16 cellular contexts compared by ENCODE assay signal in genomic region chr2:190576565-190576964, GRCh38. TPM values are rescaled to one million over a fixed set of nuclear protein-coding genes. Genes with fewer than 3 reads are reported as not detected.
DNase-seq lines count a peak whose midpoint lies in the region; ATAC-seq and TF ChIP-seq lines count a peak whose summit lies in the region.
"Had no signal": no experiment of that assay in that cellular context is flagged by ENCODE, and none has a peak within 500 bp of the region (broad histone marks: within the 10 kb centered on the region; RNA-seq: fewer than 3 reads in every experiment).

No MANE protein-coding gene starts in this region.

- H3K4me1 ChIP-seq in colonic mucosa (peaks cover 14% of the 10 kb centered on the region), right cardiac atrium (ENCODE audit: control insufficient read depth, insufficient read depth, low read length) (peaks cover 3% of the 10 kb centered on the region), neuronal stem cell (ENCODE audit: control insufficient read depth in 2 of 2, insufficient read depth in 1 of 2, low read depth in 1 of 2, low read length in 2 of 2) (peaks cover 2 to 5% of the 10 kb centered on the region in 2 donors)

- H3K79me1 ChIP-seq in neuronal stem cell (ENCODE audit: low read depth, low read length): no peaks in the 10 kb centered on the region

- H3K36me3 Mint-ChIP-seq in WTC11: no peaks in the 10 kb centered on the region

- no peaks in the 10 kb centered on the region for H3K9me3 Mint-ChIP-seq in WTC11
- H3K9me3 Mint-ChIP-seq: activated naive CD8-positive, alpha-beta T cell treated with anti-CD3 and anti-CD28 coated beads, Interleukin-2, amount 10 ng/mL, durations not matched to agents 7 days and 5 days had no signal

- H3K36me3 ChIP-seq in colonic mucosa (no peaks in the 10 kb centered on the region), neuronal stem cell (replicated peaks in 1 of 2; ENCODE audit: control insufficient read depth in 2 of 2, insufficient read depth in 2 of 2, low read length in 2 of 2) (no peaks in the 10 kb centered on the region)
- H3K36me3 ChIP-seq: uterus had no signal

- no peaks in the 10 kb centered on the region for H3K4me1 Mint-ChIP-seq in WTC11

- no peak overlapping the region for H2BK12ac ChIP-seq in neuronal stem cell (ENCODE audit: low read length)

- H3K4me3 Mint-ChIP-seq in WTC11: no peak overlapping the region
- H3K4me3 Mint-ChIP-seq: activated CD4-positive, alpha-beta T cell treated with anti-CD3 and anti-CD28 coated beads for 36 hours; activated naive CD8-positive, alpha-beta T cell treated with anti-CD3 and anti-CD28 coated beads, Interleukin-2, amount 10 ng/mL, durations not matched to agents 7 days and 5 days had no signal

- WGBS in right cardiac atrium: 70% methylated on average over 6 of the region's 6 CpGs
- no CpG with 5 or more reads among the region's 6 CpGs for WGBS in neuronal stem cell (ENCODE audit: extremely low coverage in 2 of 2, insufficient read length in 2 of 2, insufficient replicate concordance in 1 of 2), 2 donors

- H2BK120ac ChIP-seq in neuronal stem cell (ENCODE audit: low read depth, low read length): no peak overlapping the region

- no peak overlapping the region for H2BK15ac ChIP-seq in neuronal stem cell (ENCODE audit: low read length)

- ATAC-seq in right cardiac atrium (peak in 1 of 2 donors; percentile 17), WTC11 (no peak)
- ATAC-seq: activated CD4-positive, alpha-beta T cell treated with anti-CD3 and anti-CD28 coated beads for 36 hours; left colon had no signal

- peak overlapping the region; percentile 14 for H3K27ac ChIP-seq in colonic mucosa
- peak overlapping the region; percentile 77 for H3K27ac ChIP-seq in right cardiac atrium (ENCODE audit: low read length)
- peak overlapping the region in 12 of 21 experiments; percentile 3 to 79 (median 50) for H3K27ac ChIP-seq in skin epidermis
- no peak overlapping the region for H3K27ac ChIP-seq in neuronal stem cell (replicated peaks; ENCODE audit: low read length)

- H2AK5ac ChIP-seq in neuronal stem cell (ENCODE audit: low read depth, low read length): no peak overlapping the region

- H3K27me3 ChIP-seq in colonic mucosa (no peaks in the 10 kb centered on the region), right cardiac atrium (ENCODE audit: control insufficient read depth, insufficient read depth) (no peaks in the 10 kb centered on the region), neuronal stem cell (ENCODE audit: control insufficient read depth in 3 of 3, insufficient read depth in 3 of 3, low read depth in 1 of 3, low read length in 3 of 3) (no peaks in the 10 kb centered on the region)
- H3K27me3 ChIP-seq: uterus had no signal

- H3K4me2 ChIP-seq in neuronal stem cell (ENCODE audit: insufficient read depth, low read length, poor library complexity, severe bottlenecking): no peak overlapping the region

- TF ChIP-seq CTCF in colonic mucosa (IDR thresholded peaks at IDR 0.05) (no peak), WTC11 (IDR thresholded peaks at IDR 0.05) (no peak)

- no peak overlapping the region for H4K91ac ChIP-seq in neuronal stem cell (ENCODE audit: low read depth, low read length, poor library complexity)

- H2AFZ ChIP-seq in neuronal stem cell (ENCODE audit: low read length): no peak overlapping the region

- POLR2A ChIA-PET in WTC11 (lab: Charles Lee): no interaction called here

- no peak overlapping the region for H3K18ac ChIP-seq in neuronal stem cell (ENCODE audit: low read length)

- H3K14ac ChIP-seq in neuronal stem cell (ENCODE audit: low read length): no peak overlapping the region

- H3K9me3 ChIP-seq in colonic mucosa (no peaks in the 10 kb centered on the region), right cardiac atrium (ENCODE audit: control insufficient read depth, low read length) (no peaks in the 10 kb centered on the region), neuronal stem cell (replicated peaks in 1 of 2; ENCODE audit: control insufficient read depth in 2 of 2, insufficient read depth in 1 of 2, low read depth in 1 of 2, low read length in 2 of 2) (no peaks in the 10 kb centered on the region)
- H3K9me3 ChIP-seq: uterus had no signal

- H3K23ac ChIP-seq in neuronal stem cell (ENCODE audit: low read depth, low read length, poor library complexity): no peak overlapping the region

- H3K4me3 ChIP-seq in colonic mucosa (no peak overlapping the region), right cardiac atrium (ENCODE audit: low read length) (no peak overlapping the region), skin epidermis (no peak overlapping the region), neuronal stem cell (ENCODE audit: low read length in 2 of 2) (no peak overlapping the region)
- H3K4me3 ChIP-seq: uterus had no signal

- no peak overlapping the region for H3K27ac Mint-ChIP-seq in WTC11
- H3K27ac Mint-ChIP-seq: activated CD4-positive, alpha-beta T cell treated with anti-CD3 and anti-CD28 coated beads for 36 hours; activated naive CD8-positive, alpha-beta T cell treated with anti-CD3 and anti-CD28 coated beads, Interleukin-2, amount 10 ng/mL, durations not matched to agents 7 days and 5 days had no signal

- no peak overlapping the region for H2BK5ac ChIP-seq in neuronal stem cell (ENCODE audit: low read length)

- intact Hi-C loops in colonic mucosa (cut with DNase I) (no loop called here), right cardiac atrium (cut with DNase I) (no loop called here)

- H3K4ac ChIP-seq in neuronal stem cell (ENCODE audit: low read length): no peak overlapping the region

- no peaks in the 10 kb centered on the region for H3K27me3 Mint-ChIP-seq in WTC11 (ENCODE audit: low read depth)
- H3K27me3 Mint-ChIP-seq: activated CD4-positive, alpha-beta T cell treated with anti-CD3 and anti-CD28 coated beads for 36 hours; activated naive CD8-positive, alpha-beta T cell treated with anti-CD3 and anti-CD28 coated beads, Interleukin-2, amount 10 ng/mL, durations not matched to agents 7 days and 5 days had no signal

- H4K8ac ChIP-seq in neuronal stem cell (ENCODE audit: low read depth, low read length): no peak overlapping the region

- DNase-seq in NCI-H526 (lab: John Stamatoyannopoulos, UW) (peak; percentile 93 to 98), colonic mucosa (no peak), right cardiac atrium (no peak), neuronal stem cell (ENCODE audit: low spot score) (no peak), WTC11 (ENCODE audit: low spot score) (no peak), SKM-1 (lab: John Stamatoyannopoulos, UW; ENCODE audit: unreplicated experiment) (no peak)
- DNase-seq: activated CD4-positive, alpha-beta T cell treated with anti-CD3 and anti-CD28 coated beads for 36 hours; activated naive CD8-positive, alpha-beta T cell treated with anti-CD3 and anti-CD28 coated beads, Interleukin-2, amount 10 ng/mL, durations not matched to agents 7 days and 5 days; effector CD4-positive, alpha-beta T cell; left colon; midbrain; NCI-H146; occipital lobe; stimulated activated CD4-positive, alpha-beta T cell treated with anti-CD3 and anti-CD28 coated beads, Interleukin-2, amount 100 ng/mL, for 48 hours; uterus had no signal

- CTCF ChIA-PET in WTC11 (lab: Charles Lee): interaction anchor here (0.6 kb wide), 1 partner anchor 104 kb away, joined by 3 read pairs; no protein-coding TSS in a partner anchor

- H3K9ac ChIP-seq in colonic mucosa (ENCODE audit: low read depth in 2 of 2, low read length in 2 of 2) (peak overlapping the region in 1 of 2 donors; percentile 44), neuronal stem cell (ENCODE audit: low read depth, low read length, poor library complexity) (no peak overlapping the region)

TF ChIP-seq in WTC11, 78 proteins besides CTCF, POLR2A, EP300 and RAD21:
- TF ChIP-seq ZNF425 (CRISPR knock-in tag; conservative IDR thresholded peaks at IDR 0.05) (no peak), GRHL2 (CRISPR knock-in tag; IDR thresholded peaks at IDR 0.05; ENCODE audit: insufficient replicate concordance, severe bottlenecking) (no peak), ATF6 (CRISPR knock-in tag; IDR thresholded peaks at IDR 0.05) (no peak), FOXP1 (CRISPR knock-in tag; IDR thresholded peaks at IDR 0.05; ENCODE audit: borderline replicate concordance) (no peak), MAX (CRISPR knock-in tag; IDR thresholded peaks at IDR 0.05) (no peak)

RNA-seq across cellular contexts. Expression of gene NEMP2, which starts 42.0 kb away (rescaled TPM):
- total RNA-seq in colonic mucosa: 1 to 10 TPM; 3.6 to 5.1 TPM
- total RNA-seq in right cardiac atrium: 1 to 10 TPM; 3.7 to 8.9 (median 6.2) TPM
- polyA plus RNA-seq in right cardiac atrium: 0.84 TPM
- 1.6 TPM for polyA plus RNA-seq in neuronal stem cell (2013, experiment 1 of 2)
- 1.9 TPM for polyA plus RNA-seq in neuronal stem cell (2013, experiment 2 of 2)
- total RNA-seq in WTC11 (2021): 6.0 to 7.3 TPM (median 7.2 TPM) in 3 replicates

Comparison
In these comparisons a context has a peak if more than half of its experiments do, and no peak if none do; other contexts are left out.
1. DNase-seq: peak in NCI-H526 (2 of 2); none in colonic mucosa (single experiment), right cardiac atrium (0 of 3), neuronal stem cell (single experiment), WTC11 (single experiment) and SKM-1 (single experiment).